9 cellular contexts compared by ENCODE assay signal in the genomic region with DNA sequence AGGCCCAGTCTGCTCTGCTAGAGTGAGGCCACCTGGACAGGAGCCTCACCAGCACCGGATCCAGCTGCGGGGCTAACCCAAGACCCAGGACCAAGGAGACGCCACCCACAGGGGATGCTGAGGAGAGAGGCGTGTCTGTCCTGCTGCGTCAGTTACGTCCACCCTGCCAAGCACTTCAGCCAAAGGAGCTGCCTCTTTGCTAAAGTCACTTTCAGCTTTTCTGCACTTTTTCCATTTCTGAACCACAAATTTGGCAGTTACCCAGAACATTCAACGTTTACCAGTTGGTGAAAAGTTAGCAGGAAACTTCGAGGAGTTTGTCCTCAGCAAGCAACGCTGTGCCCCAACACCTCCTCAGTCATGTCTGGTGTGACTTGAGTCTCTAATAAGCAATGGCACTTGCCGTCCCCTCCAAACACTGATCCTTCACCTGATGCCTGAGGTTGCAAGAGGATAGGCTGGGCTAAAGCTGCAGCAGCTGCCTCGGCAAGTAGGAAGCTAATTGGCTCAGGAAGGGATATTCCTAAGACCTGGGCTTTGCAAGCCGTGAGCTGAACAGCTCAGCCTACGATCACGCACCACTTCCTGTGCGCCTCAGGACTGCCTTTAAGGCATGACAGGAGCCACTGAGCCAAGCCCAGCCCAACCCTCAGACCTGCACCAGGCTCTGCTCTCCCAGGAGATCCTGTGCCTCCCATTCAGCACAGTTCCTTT. TPM values are rescaled to one million over a fixed set of nuclear protein-coding genes. Genes with fewer than 3 reads are reported as not detected.
A peak's percentile ranks its signal among the peaks of the same experiment; 100 is the strongest.
DNase-seq lines count a peak whose midpoint lies in the region; ATAC-seq and TF ChIP-seq lines count a peak whose summit lies in the region.
"Had no signal": no experiment of that assay in that cellular context is flagged by ENCODE, and none has a peak within 500 bp of the region (broad histone marks: within the 10 kb centered on the region; RNA-seq: fewer than 3 reads in every experiment).

No MANE protein-coding gene starts in this region.

- peak in 1 of 5 donors; percentile 24 for DNase-seq in CD8-positive, alpha-beta memory T cell
- peak; percentile 89 for DNase-seq in M059J (ENCODE audit: low read depth)
- peak; percentile 24 for DNase-seq in activated T-cell treated with anti-CD3 and anti-CD28 coated beads for 24 hours (ENCODE audit: low read depth)
- peak; percentile 13 for DNase-seq in myocyte (ENCODE audit: low read depth)
- no peak for DNase-seq in Karpas-422
- no peak for DNase-seq in omental fat pad (ENCODE audit: low spot score)

- no peak overlapping the region for H3K27ac ChIP-seq in CD8-positive, alpha-beta memory T cell (ENCODE audit: low read depth, low read length)
- no peak overlapping the region for H3K27ac ChIP-seq in Karpas-422 (ENCODE audit: low read length)

- no peaks in the 10 kb centered on the region for H4K20me1 ChIP-seq in Karpas-422 (ENCODE audit: insufficient read depth, low read depth, low read length)

- H2AFZ ChIP-seq in Karpas-422 (ENCODE audit: low read length) = no peak overlapping the region

- no peak for TF ChIP-seq CTCF in omental fat pad (IDR thresholded peaks at IDR 0.05)

- H3K4me1 ChIP-seq in CD8-positive, alpha-beta memory T cell (ENCODE audit: insufficient read depth, low read length) = peaks cover 44% of the 10 kb centered on the region
- no peaks in the 10 kb centered on the region for H3K4me1 ChIP-seq in Karpas-422 (ENCODE audit: low read length)

- no peaks in the 10 kb centered on the region for H3K9me3 Mint-ChIP-seq in CD8-positive, alpha-beta memory T cell

- H3K4me2 ChIP-seq in Karpas-422 (ENCODE audit: low read depth, low read length, poor library complexity, severe bottlenecking) = no peak overlapping the region

- H3K9ac ChIP-seq in Karpas-422 (ENCODE audit: low read length) = no peak overlapping the region

- H3K4me3 Mint-ChIP-seq in CD8-positive, alpha-beta memory T cell = peak overlapping the region in 6 of 7 donors; percentile 50 to 80 (median 74)

- CTCF ChIA-PET in CD8-positive, alpha-beta memory T cell (lab: Charles Lee) = interaction anchor here (1.2 to 3.6 kb wide), 4 partner anchors 29 to 47 kb away, joined by 3 to 16 read pairs (median 4); no protein-coding TSS in a partner anchor

- H3K27ac Mint-ChIP-seq in CD8-positive, alpha-beta memory T cell = peak overlapping the region in 6 of 8 donors; percentile 7 to 76 (median 58)

- H3K27me3 ChIP-seq in CD8-positive, alpha-beta memory T cell (ENCODE audit: insufficient read depth, low read length, poor library complexity, severe bottlenecking) = no peaks in the 10 kb centered on the region
- no peaks in the 10 kb centered on the region for H3K27me3 ChIP-seq in Karpas-422 (ENCODE audit: low read length)

- peaks cover 27 to 42% (median 30%) of the 10 kb centered on the region in 3 donors for H3K4me1 Mint-ChIP-seq in CD8-positive, alpha-beta memory T cell

- POLR2A ChIA-PET in CD8-positive, alpha-beta memory T cell (lab: Charles Lee) = interaction anchor here (0.6 kb wide), 1 partner anchor 302 kb away, joined by 3 read pairs; no protein-coding TSS in a partner anchor

- H3K36me3 ChIP-seq in CD8-positive, alpha-beta memory T cell (ENCODE audit: insufficient read depth, low read length) = no peaks in the 10 kb centered on the region
- no peaks in the 10 kb centered on the region for H3K36me3 ChIP-seq in Karpas-422 (ENCODE audit: insufficient read depth, low read length)

- no peaks in the 10 kb centered on the region for H3K79me2 ChIP-seq in Karpas-422 (ENCODE audit: low read length)

- no peaks in the 10 kb centered on the region for H3K36me3 Mint-ChIP-seq in CD8-positive, alpha-beta memory T cell

- H3K9me3 ChIP-seq in CD8-positive, alpha-beta memory T cell (ENCODE audit: low read length) = no peaks in the 10 kb centered on the region
- no peaks in the 10 kb centered on the region for H3K9me3 ChIP-seq in Karpas-422 (ENCODE audit: low read length)

- H3K27me3 Mint-ChIP-seq in CD8-positive, alpha-beta memory T cell = no peaks in the 10 kb centered on the region

- no peaks in the 10 kb centered on the region for H3K9me2 ChIP-seq in Karpas-422 (replicated peaks; ENCODE audit: insufficient read depth, low read length)

- peak overlapping the region; percentile 13 for H3K4me3 ChIP-seq in CD8-positive, alpha-beta memory T cell (ENCODE audit: low read length)
- no peak overlapping the region for H3K4me3 ChIP-seq in Karpas-422 (ENCODE audit: low read length)

- ATAC-seq in GM18873 (IDR thresholded peaks at IDR 0.05; ENCODE audit: low FRiP score, unreplicated experiment) = no peak
- ATAC-seq in HG02885 (IDR thresholded peaks at IDR 0.05; ENCODE audit: poor library complexity, unreplicated experiment) = no peak
- no peak for ATAC-seq in omental fat pad (ENCODE audit: low FRiP score)

RNA-seq across cellular contexts. Expression of a gene that starts 40.1 kb away (rescaled TPM):
- under 1 TPM; 0.11 to 0.24 TPM for total RNA-seq in CD8-positive, alpha-beta memory T cell
- 0.63 TPM for polyA plus RNA-seq in CD8-positive, alpha-beta memory T cell
- 0.30 and 0.37 TPM in 2 replicates for total RNA-seq in M059J (2014; rRNA removed; shearing (Covaris generic))
- total RNA-seq in myocyte (6.9 and 8.7 TPM in 2 replicates), omental fat pad (under 1 TPM; 0.12 to 0.56 (median 0.47) TPM)
- 2.3 TPM for polyA plus RNA-seq in myocyte (2012)
- 0.11 and 0.22 TPM in 2 replicates for total RNA-seq in Karpas-422 (2014; rRNA removed; shearing (Covaris generic); ENCODE audit: low replicate concordance)

RNA-seq across cellular contexts. Expression of a gene that starts 52.8 kb away (rescaled TPM):
- total RNA-seq in CD8-positive, alpha-beta memory T cell = 10 to 100 TPM in 1 of 2 experiments, 1 to 10 TPM in 1; 9.9 to 10.6 TPM
- 5.2 TPM for polyA plus RNA-seq in CD8-positive, alpha-beta memory T cell
- not detected in 2 replicates for total RNA-seq in M059J (2014; rRNA removed; shearing (Covaris generic))
- not detected in 2 replicates for total RNA-seq in myocyte
- not detected for polyA plus RNA-seq in myocyte (2012)
- 59.8 and 62.5 TPM in 2 replicates for total RNA-seq in Karpas-422 (2014; rRNA removed; shearing (Covaris generic); ENCODE audit: low replicate concordance)
- 10 to 100 TPM; 11.2 to 75.3 (median 25.2) TPM for total RNA-seq in omental fat pad
- total RNA-seq: SK-MEL-5 had no signal

Comparison
In these comparisons a context has a peak if more than half of its experiments do, and no peak if none do; other contexts are left out.
1. DNase-seq: peak in M059J (single experiment), activated T-cell treated with anti-CD3 and anti-CD28 coated beads for 24 hours (single experiment) and myocyte (single experiment); none in Karpas-422 (single experiment) and omental fat pad (single experiment).
2. RNA of a gene that starts 52.8 kb away (total RNA-seq): 59.8 to 62.5 TPM in Karpas-422, 11.2 to 75.3 TPM in omental fat pad and 9.9 to 10.6 TPM in CD8-positive, alpha-beta memory T cell; not detected in M059J and not detected in myocyte; every median in the first group is over 10 times any median in the second.